Comparison of ENCODE assay signal across 1 cellular context in the genomic region with DNA sequence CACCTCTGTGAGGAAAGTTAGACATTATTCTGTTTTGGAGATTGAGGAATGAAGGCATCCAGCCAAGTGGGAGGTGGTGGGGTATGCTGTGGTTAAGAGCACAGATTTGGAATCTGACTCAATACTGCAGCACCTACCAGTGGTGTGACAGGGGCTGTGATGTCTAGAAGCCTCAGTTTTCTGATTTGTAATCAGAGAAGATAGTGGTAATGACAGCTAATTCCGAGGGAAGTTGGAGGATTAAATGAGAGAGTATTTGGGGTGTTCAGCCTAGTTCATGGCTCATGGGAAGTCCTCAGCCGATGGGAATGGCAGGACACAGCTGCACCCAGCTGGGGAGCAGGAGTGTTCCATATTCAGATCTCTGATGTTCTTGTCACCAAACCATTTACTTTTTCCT.
TF ChIP-seq lines count a peak whose summit lies in the region.

No MANE protein-coding gene starts in this region.

TF ChIP-seq in GM23338, 12 proteins besides CTCF, POLR2A, EP300 and RAD21 (continued from another document):
- no peak for TF ChIP-seq ZNF462 (CRISPR knock-in tag; IDR thresholded peaks at IDR 0.05)
- no peak for TF ChIP-seq EZH2 (IDR thresholded peaks at IDR 0.05; ENCODE audit: low read depth, unreplicated experiment)
- no peak for TF ChIP-seq NANOG (IDR thresholded peaks at IDR 0.05; ENCODE audit: borderline replicate concordance)
- no peak for TF ChIP-seq EZH2phosphoT487 (IDR thresholded peaks at IDR 0.05; ENCODE audit: unreplicated experiment)
- TF ChIP-seq JUNB (IDR thresholded peaks at IDR 0.05; ENCODE audit: unreplicated experiment): no peak
TF ChIP-seq in GM23338: peak in this region for 0.
